ENCODE assay signal across 9 cellular contexts in the genomic region with DNA sequence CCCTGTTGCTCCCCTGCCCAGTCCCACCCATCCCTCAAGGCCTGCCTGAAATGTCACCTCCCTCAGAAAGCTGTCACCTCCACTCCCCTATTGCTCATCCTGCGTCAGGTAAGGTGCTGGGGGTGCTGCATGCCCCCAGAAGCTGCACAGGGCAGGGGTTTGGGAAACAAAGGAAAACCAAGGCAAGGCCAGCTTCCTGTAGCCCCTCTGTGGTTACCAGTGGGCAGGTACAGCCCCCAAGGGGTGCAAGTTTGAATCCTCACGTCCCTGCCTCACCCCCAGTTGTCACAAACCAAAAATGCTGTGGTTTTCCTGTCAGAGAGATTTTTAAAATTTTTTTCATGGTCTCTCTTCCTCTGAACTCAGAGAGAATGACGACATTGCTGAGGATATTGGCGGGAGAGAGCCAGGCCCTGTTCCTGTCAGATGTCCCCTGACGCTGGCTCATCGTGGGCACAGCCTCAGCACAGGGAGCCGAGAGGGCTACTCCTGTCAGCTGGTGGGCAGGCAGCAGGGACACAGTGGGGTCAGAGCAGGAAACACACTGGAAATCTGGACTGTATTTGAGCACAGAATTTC. TPM values are rescaled to one million over a fixed set of nuclear protein-coding genes. Genes with fewer than 3 reads are reported as not detected.
DNase-seq lines count a peak whose midpoint lies in the region; ATAC-seq lines count a peak whose summit lies in the region.
"Had no signal": no experiment of that assay in that cellular context is flagged by ENCODE, and none has a peak within 500 bp of the region (broad histone marks: within the 10 kb centered on the region; RNA-seq: fewer than 3 reads in every experiment).

No MANE protein-coding gene starts in this region.

- CTCF ChIA-PET in activated CD4-positive, alpha-beta T cell treated with anti-CD3 and anti-CD28 coated beads for 36 hours (lab: Charles Lee), result interaction anchor here (0.6 to 6.1 kb wide), 10 partner anchors 9 to 118 kb away, joined by 3 to 87 read pairs (median 4); no protein-coding TSS in a partner anchor

- peak overlapping the region; percentile 12 for H3K4me3 Mint-ChIP-seq in activated CD4-positive, alpha-beta T cell treated with anti-CD3 and anti-CD28 coated beads for 36 hours
- peak overlapping the region; percentile 68 for H3K4me3 Mint-ChIP-seq in stimulated activated effector memory CD8-positive, alpha-beta T cell treated with anti-CD3 and anti-CD28 coated beads, Interleukin-12 subunit alpha, Interleukin-12 subunit beta, amount 100 ng/mL, for 72 hours

- peak; percentile 75 for DNase-seq in activated CD4-positive, alpha-beta T cell treated with anti-CD3 and anti-CD28 coated beads for 36 hours
- no peak for DNase-seq in activated CD4-positive, alpha-beta T cell treated with anti-CD3 and anti-CD28 coated beads, Interleukin-2, amount 50 U/mL, for 4 hours
- DNase-seq in T-helper 1 cell (peak in 3 of 5 donors; percentile 32 to 83 (median 37)), dermis blood vessel endothelial cell (peak; percentile 53), mesenteric fat pad (ENCODE audit: low spot score) (no peak)
- DNase-seq in stimulated activated effector memory CD8-positive, alpha-beta T cell treated with anti-CD3 and anti-CD28 coated beads, Interleukin-12 subunit alpha, Interleukin-12 subunit beta, amount 100 ng/mL, for 72 hours (ENCODE audit: low spot score in 2 of 2), result peak in 1 of 2 donors; percentile 82

- ATAC-seq in activated CD4-positive, alpha-beta T cell treated with anti-CD3 and anti-CD28 coated beads for 36 hours, result peak; percentile 71
- peak; percentile 67 for ATAC-seq in stimulated activated effector memory CD8-positive, alpha-beta T cell treated with anti-CD3 and anti-CD28 coated beads, Interleukin-12 subunit alpha, Interleukin-12 subunit beta, amount 100 ng/mL, for 72 hours
- ATAC-seq in HG02678 (IDR thresholded peaks at IDR 0.05; ENCODE audit: unreplicated experiment) (no peak), HG03342 (IDR thresholded peaks at IDR 0.05; ENCODE audit: unreplicated experiment) (no peak)
- ATAC-seq: A549 had no signal

- H3K9me3 Mint-ChIP-seq in activated CD4-positive, alpha-beta T cell treated with anti-CD3 and anti-CD28 coated beads for 36 hours (ENCODE audit: low read depth), result no peaks in the 10 kb centered on the region
- H3K9me3 Mint-ChIP-seq in stimulated activated effector memory CD8-positive, alpha-beta T cell treated with anti-CD3 and anti-CD28 coated beads, Interleukin-12 subunit alpha, Interleukin-12 subunit beta, amount 100 ng/mL, for 72 hours, result no peaks in the 10 kb centered on the region

- peaks cover 72% of the 10 kb centered on the region for H3K4me1 Mint-ChIP-seq in activated CD4-positive, alpha-beta T cell treated with anti-CD3 and anti-CD28 coated beads for 36 hours
- H3K4me1 Mint-ChIP-seq in stimulated activated effector memory CD8-positive, alpha-beta T cell treated with anti-CD3 and anti-CD28 coated beads, Interleukin-12 subunit alpha, Interleukin-12 subunit beta, amount 100 ng/mL, for 72 hours, result peaks cover 90% of the 10 kb centered on the region

- H3K27ac Mint-ChIP-seq in activated CD4-positive, alpha-beta T cell treated with anti-CD3 and anti-CD28 coated beads for 36 hours, result peak overlapping the region; percentile 98
- H3K27ac Mint-ChIP-seq in stimulated activated effector memory CD8-positive, alpha-beta T cell treated with anti-CD3 and anti-CD28 coated beads, Interleukin-12 subunit alpha, Interleukin-12 subunit beta, amount 100 ng/mL, for 72 hours, result peak overlapping the region; percentile 98

- no peaks in the 10 kb centered on the region for H3K27me3 Mint-ChIP-seq in activated CD4-positive, alpha-beta T cell treated with anti-CD3 and anti-CD28 coated beads for 36 hours

- intact Hi-C loops in activated CD4-positive, alpha-beta T cell treated with anti-CD3 and anti-CD28 coated beads for 36 hours (cut with DNase I, micrococcal nuclease), result loop anchor here (1.0 to 5.0 kb wide), 8 partner anchors 9 to 520 kb away; no protein-coding TSS in a partner anchor

- peaks cover 49% of the 10 kb centered on the region for H3K36me3 Mint-ChIP-seq in activated CD4-positive, alpha-beta T cell treated with anti-CD3 and anti-CD28 coated beads for 36 hours (ENCODE audit: low read depth)
- H3K36me3 Mint-ChIP-seq in stimulated activated effector memory CD8-positive, alpha-beta T cell treated with anti-CD3 and anti-CD28 coated beads, Interleukin-12 subunit alpha, Interleukin-12 subunit beta, amount 100 ng/mL, for 72 hours, result peaks cover 90% of the 10 kb centered on the region

- POLR2A ChIA-PET in activated CD4-positive, alpha-beta T cell treated with anti-CD3 and anti-CD28 coated beads for 36 hours (lab: Charles Lee), result interaction anchor here (0.6 to 1.7 kb wide), 3 partner anchors 16 to 48 kb away, joined by 3 to 6 read pairs (median 3); no protein-coding TSS in a partner anchor

RNA-seq across cellular contexts. Expression of a gene that starts 27.0 kb away (rescaled TPM):
- 100 to 1,000 TPM; 100 to 125 TPM for total RNA-seq in activated CD4-positive, alpha-beta T cell treated with anti-CD3 and anti-CD28 coated beads for 36 hours
- total RNA-seq in dermis blood vessel endothelial cell (0.23 and 0.51 TPM in 2 replicates), mesenteric fat pad (24.8 TPM)

RNA-seq across cellular contexts. Expression of a gene that starts 49.0 kb away (rescaled TPM):
- 10 to 100 TPM; 26.2 to 28.4 TPM for total RNA-seq in activated CD4-positive, alpha-beta T cell treated with anti-CD3 and anti-CD28 coated beads for 36 hours
- total RNA-seq in dermis blood vessel endothelial cell (242 and 265 TPM in 2 replicates), mesenteric fat pad (558 TPM)

Comparison
In these comparisons a context has a peak if more than half of its experiments do, and no peak if none do; other contexts are left out.
1. DNase-seq: peak in activated CD4-positive, alpha-beta T cell treated with anti-CD3 and anti-CD28 coated beads for 36 hours (single experiment), T-helper 1 cell (3 of 5) and dermis blood vessel endothelial cell (single experiment); none in activated CD4-positive, alpha-beta T cell treated with anti-CD3 and anti-CD28 coated beads, Interleukin-2, amount 50 U/mL, for 4 hours (0 of 2) and mesenteric fat pad (single experiment).
2. ATAC-seq: peak in activated CD4-positive, alpha-beta T cell treated with anti-CD3 and anti-CD28 coated beads for 36 hours (single experiment) and stimulated activated effector memory CD8-positive, alpha-beta T cell treated with anti-CD3 and anti-CD28 coated beads, Interleukin-12 subunit alpha, Interleukin-12 subunit beta, amount 100 ng/mL, for 72 hours (single experiment); none in HG02678 (single experiment) and HG03342 (single experiment).
3. RNA of a gene that starts 27.0 kb away (total RNA-seq): 100 to 125 TPM in activated CD4-positive, alpha-beta T cell treated with anti-CD3 and anti-CD28 coated beads for 36 hours and 24.8 TPM in mesenteric fat pad (single experiment); 0.23 to 0.51 TPM in dermis blood vessel endothelial cell; every median in the first group is over 10 times any median in the second.